In the genomic region with DNA sequence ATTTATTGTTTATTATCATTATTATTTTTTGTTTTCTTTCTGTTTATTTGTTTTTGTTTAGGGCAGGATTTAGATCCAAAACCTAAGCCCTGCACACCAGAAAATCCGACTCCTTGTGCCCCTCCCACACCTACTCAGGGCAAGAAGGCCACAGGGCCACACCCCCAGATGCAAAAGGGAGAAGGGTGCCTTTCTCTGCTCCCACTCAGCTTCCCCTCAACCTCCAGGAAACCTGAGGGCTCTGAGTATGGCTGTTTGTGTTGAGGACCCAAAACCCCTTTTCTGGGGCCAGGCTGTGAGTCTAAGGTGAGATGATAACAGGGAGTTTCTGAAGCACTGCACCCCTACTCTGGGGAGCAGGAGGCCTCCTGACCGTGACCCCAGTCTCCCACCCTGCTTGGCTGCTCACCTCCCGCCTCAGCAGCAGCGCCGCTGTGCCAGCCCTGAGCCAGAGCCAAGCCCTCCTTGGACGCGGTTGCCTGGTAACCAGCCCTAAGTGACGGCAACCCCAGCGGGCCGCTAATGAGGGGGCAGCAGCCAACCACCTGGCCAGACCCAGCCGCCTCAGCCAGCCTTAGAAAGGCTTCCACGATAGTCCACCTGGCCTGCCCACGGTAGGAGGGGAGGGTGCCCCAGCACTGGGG, we compare ENCODE assay signal across 7 cellular contexts. TPM values are rescaled to one million over a fixed set of nuclear protein-coding genes. Genes with fewer than 3 reads are reported as not detected.
A peak's percentile ranks its signal among the peaks of the same experiment; 100 is the strongest.
DNase-seq lines count a peak whose midpoint lies in the region; ATAC-seq and TF ChIP-seq lines count a peak whose summit lies in the region.

No MANE protein-coding gene starts in this region.

- H3K27ac ChIP-seq in substantia nigra (ENCODE audit: low read depth, low read length, poor library complexity, severe bottlenecking) (no peak overlapping the region), ascending aorta (no peak overlapping the region)

- H3K36me3 ChIP-seq in ascending aorta, result no peaks in the 10 kb centered on the region

- no peak overlapping the region for H3K4me3 ChIP-seq in ascending aorta

- peak; percentile 86 for DNase-seq in NCI-H1105 (lab: John Stamatoyannopoulos, UW)
- peak; percentile 42 to 80 for DNase-seq in NCI-H526 (lab: John Stamatoyannopoulos, UW)
- peak; percentile 22 to 29 for DNase-seq in hippocampal formation (lab: John Stamatoyannopoulos, UW)
- peak in 26 of 49 donors; percentile 8 to 96 (median 42) for DNase-seq in substantia nigra (lab: John Stamatoyannopoulos, UW)
- DNase-seq in ascending aorta (ENCODE audit: low spot score in 2 of 2), result no peak
- no peak for DNase-seq in stimulated activated naive CD4-positive, alpha-beta T cell (lab: John Stamatoyannopoulos, UW)

- no peaks in the 10 kb centered on the region for H3K9me3 ChIP-seq in ascending aorta

- H3K4me1 ChIP-seq in ascending aorta, result peaks cover 5 to 11% of the 10 kb centered on the region in 2 donors

- no peaks in the 10 kb centered on the region for H3K27me3 ChIP-seq in ascending aorta

- no peak for ATAC-seq in HG02759 (IDR thresholded peaks at IDR 0.05; ENCODE audit: unreplicated experiment)

- intact Hi-C loops in ascending aorta (cut with DNase I), result no loop called here

- TF ChIP-seq CTCF in ascending aorta (IDR thresholded peaks at IDR 0.05), result no peak

RNA-seq across cellular contexts. Expression of a gene that starts 6.4 kb away (rescaled TPM):
- total RNA-seq in ascending aorta, result 30.8 TPM

Comparison
In these comparisons a context has a peak if more than half of its experiments do, and no peak if none do; other contexts are left out.
1. DNase-seq: peak in NCI-H1105 (single experiment), NCI-H526 (2 of 2), hippocampal formation (2 of 2) and substantia nigra (26 of 49); none in ascending aorta (0 of 2) and stimulated activated naive CD4-positive, alpha-beta T cell (0 of 6).